Comparison of ENCODE assay signal across 17 cellular contexts in genomic region chr6:154159126-154159525, GRCh38.
DNase-seq lines count a peak whose midpoint lies in the region; ATAC-seq and TF ChIP-seq lines count a peak whose summit lies in the region.
"Had no signal": no experiment of that assay in that cellular context is flagged by ENCODE, and none has a peak within 500 bp of the region (broad histone marks: within the 10 kb centered on the region; RNA-seq: fewer than 3 reads in every experiment).

No MANE protein-coding gene starts in this region.

- no peaks in the 10 kb centered on the region for H3K9me3 ChIP-seq in naive thymus-derived CD4-positive, alpha-beta T cell (ENCODE audit: control insufficient read depth in 2 of 3, low read length in 3 of 3)
- no peaks in the 10 kb centered on the region for H3K9me3 ChIP-seq in right lobe of liver
- H3K9me3 ChIP-seq: Caco-2 had no signal

- intact Hi-C loops in natural killer cell (cut with micrococcal nuclease) = loop anchor here (5.0 kb wide), 1 partner anchor 73 kb away; no protein-coding TSS in a partner anchor
- intact Hi-C loops in naive thymus-derived CD4-positive, alpha-beta T cell (cut with micrococcal nuclease) = loop anchor here in 1 of 2 donors (5.0 kb wide), 1 partner anchor 573 kb away; the partner anchor contains the start of gene SCAF8
- intact Hi-C loops in left colon (cut with DNase I, micrococcal nuclease) = loop anchor here (10.0 kb wide), 2 partner anchors 116 to 246 kb away; no protein-coding TSS in a partner anchor
- intact Hi-C loops in right lobe of liver (cut with DNase I) = no loop called here

- H3K27ac Mint-ChIP-seq in natural killer cell (peak overlapping the region; percentile 58 to 78), T-cell (peak overlapping the region; percentile 44 to 79), endothelial cell (ENCODE audit: unreplicated experiment) (no peak overlapping the region)
- H3K27ac Mint-ChIP-seq in natural killer cell treated with Interleukin-12 subunit alpha and Interleukin-12 subunit beta and Interleukin-15 and Interleukin-18, amount 100 ng/mL, for 72 hours = peak overlapping the region in 1 of 2 donors; percentile 10
- H3K27ac Mint-ChIP-seq in naive thymus-derived CD4-positive, alpha-beta T cell = peak overlapping the region in 7 of 9 donors; percentile 3 to 91 (median 75)
- H3K27ac Mint-ChIP-seq: IgD-negative memory B cell had no signal

- H3K27me3 Mint-ChIP-seq in natural killer cell (ENCODE audit: low read depth in 2 of 2) (no peaks in the 10 kb centered on the region), T-cell (no peaks in the 10 kb centered on the region), endothelial cell (ENCODE audit: unreplicated experiment) (no peaks in the 10 kb centered on the region)
- no peaks in the 10 kb centered on the region for H3K27me3 Mint-ChIP-seq in natural killer cell treated with Interleukin-12 subunit alpha and Interleukin-12 subunit beta and Interleukin-15 and Interleukin-18, amount 100 ng/mL, for 72 hours
- H3K27me3 Mint-ChIP-seq in naive thymus-derived CD4-positive, alpha-beta T cell = peaks cover 0 to 2% (median 0%) of the 10 kb centered on the region in 5 donors
- H3K27me3 Mint-ChIP-seq: IgD-negative memory B cell had no signal

- H3K4me1 Mint-ChIP-seq in natural killer cell = peaks cover 32 to 34% of the 10 kb centered on the region in 2 donors
- peaks cover 36 to 43% of the 10 kb centered on the region in 2 donors for H3K4me1 Mint-ChIP-seq in natural killer cell treated with Interleukin-12 subunit alpha and Interleukin-12 subunit beta and Interleukin-15 and Interleukin-18, amount 100 ng/mL, for 72 hours (ENCODE audit: low read depth in 2 of 2)
- H3K4me1 Mint-ChIP-seq in T-cell = peaks cover 48 to 58% (median 55%) of the 10 kb centered on the region in 3 donors
- peaks cover 29 to 66% (median 55%) of the 10 kb centered on the region in 7 donors for H3K4me1 Mint-ChIP-seq in naive thymus-derived CD4-positive, alpha-beta T cell
- peaks cover 44% of the 10 kb centered on the region for H3K4me1 Mint-ChIP-seq in endothelial cell (ENCODE audit: unreplicated experiment)

- peaks cover 24 to 42% of the 10 kb centered on the region in 2 donors for H3K4me1 ChIP-seq in naive thymus-derived CD4-positive, alpha-beta T cell (ENCODE audit: control insufficient read depth in 2 of 2, insufficient read depth in 2 of 2, low read length in 2 of 2)
- H3K4me1 ChIP-seq in right lobe of liver = peaks cover 0 to 30% (median 5%) of the 10 kb centered on the region in 4 donors
- H3K4me1 ChIP-seq: Caco-2 had no signal

- CTCF ChIA-PET in T-cell (lab: Charles Lee) = interaction anchor here (1.0 to 5.6 kb wide), 6 partner anchors 12 to 118 kb away, joined by 3 to 66 read pairs (median 17); no protein-coding TSS in a partner anchor
- CTCF ChIA-PET in naive thymus-derived CD4-positive, alpha-beta T cell (lab: Charles Lee) = interaction anchor here (0.6 to 14.7 kb wide), 4 partner anchors 60 to 212 kb away, joined by 3 to 186 read pairs (median 6); no protein-coding TSS in a partner anchor

- H3K36me3 Mint-ChIP-seq in natural killer cell (no peaks in the 10 kb centered on the region), T-cell (peaks cover 20% of the 10 kb centered on the region), endothelial cell (ENCODE audit: low read depth, unreplicated experiment) (peaks cover 8% of the 10 kb centered on the region)
- H3K36me3 Mint-ChIP-seq in natural killer cell treated with Interleukin-12 subunit alpha and Interleukin-12 subunit beta and Interleukin-15 and Interleukin-18, amount 100 ng/mL, for 72 hours = no peaks in the 10 kb centered on the region
- peaks cover 7 to 19% (median 15%) of the 10 kb centered on the region in 5 donors for H3K36me3 Mint-ChIP-seq in naive thymus-derived CD4-positive, alpha-beta T cell
- H3K36me3 Mint-ChIP-seq: IgD-negative memory B cell had no signal

- H3K27ac ChIP-seq in naive thymus-derived CD4-positive, alpha-beta T cell (ENCODE audit: low read depth, low read length) = no peak overlapping the region
- H3K27ac ChIP-seq in right lobe of liver = no peak overlapping the region
- H3K27ac ChIP-seq: C4-2B, SJCRH30 had no signal

- no peak for TF ChIP-seq CTCF in natural killer cell (IDR thresholded peaks at IDR 0.05)
- TF ChIP-seq CTCF in right lobe of liver (IDR thresholded peaks at IDR 0.05) = no peak
- TF ChIP-seq CTCF in endothelial cell (IDR thresholded peaks at IDR 0.05; ENCODE audit: unreplicated experiment) = no peak

- no peak overlapping the region for H3K4me3 Mint-ChIP-seq in natural killer cell
- H3K4me3 Mint-ChIP-seq in natural killer cell treated with Interleukin-12 subunit alpha and Interleukin-12 subunit beta and Interleukin-15 and Interleukin-18, amount 100 ng/mL, for 72 hours = no peak overlapping the region
- no peak overlapping the region for H3K4me3 Mint-ChIP-seq in T-cell
- H3K4me3 Mint-ChIP-seq in naive thymus-derived CD4-positive, alpha-beta T cell = peak overlapping the region in 1 of 10 donors; percentile 12
- H3K4me3 Mint-ChIP-seq in endothelial cell (ENCODE audit: unreplicated experiment) = no peak overlapping the region
- H3K4me3 Mint-ChIP-seq: IgD-negative memory B cell had no signal

- H3K27me3 ChIP-seq in naive thymus-derived CD4-positive, alpha-beta T cell (ENCODE audit: control insufficient read depth in 2 of 2, insufficient read depth in 2 of 2, low read length in 2 of 2) = no peaks in the 10 kb centered on the region
- no peaks in the 10 kb centered on the region for H3K27me3 ChIP-seq in right lobe of liver
- H3K27me3 ChIP-seq: SJCRH30 had no signal

- no peak for ATAC-seq in natural killer cell
- no peak for ATAC-seq in natural killer cell treated with Interleukin-12 subunit alpha and Interleukin-12 subunit beta and Interleukin-15 and Interleukin-18, amount 100 ng/mL, for 72 hours
- ATAC-seq in T-cell (replicated peaks in 1 of 4) = no peak
- ATAC-seq in naive thymus-derived CD4-positive, alpha-beta T cell = no peak
- ATAC-seq in left colon = no peak
- no peak for ATAC-seq in right lobe of liver

- DNase-seq in natural killer cell (no peak), T-cell (no peak), left colon (no peak), right lobe of liver (no peak), endothelial cell (ENCODE audit: low spot score) (no peak)
- DNase-seq in natural killer cell treated with Interleukin-12 subunit alpha and Interleukin-12 subunit beta and Interleukin-15 and Interleukin-18, amount 100 ng/mL, for 72 hours (ENCODE audit: low spot score) = no peak
- DNase-seq in naive thymus-derived CD4-positive, alpha-beta T cell = no peak
- DNase-seq: Caco-2, DMS 273 treated with DMSO at 0.1 percent for 48 hours, Karpas-422, MV-4-11, NCI-H187, NCI-H446, NCI-H526, SJCRH30 had no signal

- POLR2A ChIA-PET in T-cell (lab: Charles Lee) = interaction anchor here in 1 of 2 donors (0.8 kb wide), 1 partner anchor 88 kb away, joined by 3 read pairs; no protein-coding TSS in a partner anchor
- POLR2A ChIA-PET in naive thymus-derived CD4-positive, alpha-beta T cell (lab: Charles Lee) = interaction anchor here (0.6 to 1.4 kb wide), 4 partner anchors 23 to 118 kb away, joined by 3 to 4 read pairs (median 4); no protein-coding TSS in a partner anchor

- no peak overlapping the region for H3K4me3 ChIP-seq in naive thymus-derived CD4-positive, alpha-beta T cell (ENCODE audit: low read length)
- H3K4me3 ChIP-seq in right lobe of liver = no peak overlapping the region
- H3K4me3 ChIP-seq: SJCRH30 had no signal

- peaks cover 0 to 33% (median 5%) of the 10 kb centered on the region in 3 experiments for H3K36me3 ChIP-seq in naive thymus-derived CD4-positive, alpha-beta T cell (ENCODE audit: control insufficient read depth in 2 of 3, insufficient read depth in 3 of 3, low read length in 3 of 3)
- no peaks in the 10 kb centered on the region for H3K36me3 ChIP-seq in right lobe of liver
- H3K36me3 ChIP-seq: SJCRH30 had no signal

- no peak for TF ChIP-seq POLR2A in right lobe of liver (IDR thresholded peaks at IDR 0.05)

- no peaks in the 10 kb centered on the region for H3K9me3 Mint-ChIP-seq in natural killer cell
- H3K9me3 Mint-ChIP-seq in natural killer cell treated with Interleukin-12 subunit alpha and Interleukin-12 subunit beta and Interleukin-15 and Interleukin-18, amount 100 ng/mL, for 72 hours = no peaks in the 10 kb centered on the region
- H3K9me3 Mint-ChIP-seq in T-cell = no peaks in the 10 kb centered on the region
- no peaks in the 10 kb centered on the region for H3K9me3 Mint-ChIP-seq in naive thymus-derived CD4-positive, alpha-beta T cell
- H3K9me3 Mint-ChIP-seq in endothelial cell (ENCODE audit: unreplicated experiment) = no peaks in the 10 kb centered on the region
- H3K9me3 Mint-ChIP-seq: IgD-negative memory B cell had no signal

- 60% methylated on average over 1 of the region's 2 CpGs for WGBS in right lobe of liver (ENCODE audit: insufficient coverage, low coverage, low lambda C conversion rate, missing lambda C conversion rate)

Comparison
In these comparisons a context has a peak if more than half of its experiments do, and no peak if none do; other contexts are left out.
1. intact Hi-C loops: an anchor here in natural killer cell (5.0 kb wide) and left colon (10.0 kb wide); none called in right lobe of liver.